1 cellular context compared by ENCODE assay signal in genomic region chr10:80506836-80507483, GRCh38.
TF ChIP-seq lines count a peak whose summit lies in the region.

No MANE protein-coding gene starts in this region.

TF ChIP-seq in A549, 52 proteins besides CTCF, POLR2A, EP300 and RAD21 (continued from another document):
- TF ChIP-seq HMGXB4 (CRISPR knock-in tag; IDR thresholded peaks at IDR 0.05; ENCODE audit: borderline replicate concordance) (no peak), CBX2 (IDR thresholded peaks at IDR 0.05; ENCODE audit: borderline replicate concordance, low read depth) (no peak)
TF ChIP-seq in A549: peak in this region for 0.
